Comparison of ENCODE assay signal across 9 cellular contexts in the genomic region with DNA sequence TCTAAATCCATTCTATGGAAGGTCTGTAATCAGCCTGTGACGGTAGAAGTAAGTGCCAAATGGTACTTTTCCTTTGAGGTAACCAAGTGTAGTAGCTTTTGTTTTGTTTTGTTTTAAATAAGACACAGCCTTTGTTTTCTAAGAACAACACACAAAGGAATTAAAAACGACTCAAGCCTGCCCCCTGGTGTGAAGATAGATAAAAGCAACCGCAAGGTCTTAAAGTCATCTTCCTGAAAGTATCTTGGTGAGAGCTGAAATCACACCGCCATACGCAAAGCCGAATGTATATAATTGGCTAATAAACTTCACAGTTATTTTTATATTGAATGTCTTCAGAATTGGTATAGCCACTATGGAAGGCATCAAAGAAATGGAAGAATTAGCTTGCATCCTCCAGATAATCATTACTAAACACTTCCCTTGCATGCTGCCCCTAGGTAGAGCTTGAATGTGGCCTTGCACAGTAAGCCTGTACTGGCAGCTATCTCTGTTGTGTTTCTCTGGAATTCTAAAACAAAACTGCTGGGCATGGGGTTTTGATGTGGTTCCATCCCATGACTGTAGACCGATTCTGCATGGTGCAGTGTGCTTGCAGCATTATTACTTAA.
DNase-seq lines count a peak whose midpoint lies in the region; ATAC-seq, FAIRE-seq and TF ChIP-seq lines count a peak whose summit lies in the region.
"Had no signal": no experiment of that assay in that cellular context is flagged by ENCODE, and none has a peak within 500 bp of the region (broad histone marks: within the 10 kb centered on the region; RNA-seq: fewer than 3 reads in every experiment).

No MANE protein-coding gene starts in this region.

- H3K4me1 Mint-ChIP-seq in immature natural killer cell = no peaks in the 10 kb centered on the region

- H3K9me1 ChIP-seq in keratinocyte (ENCODE audit: control insufficient read depth, extremely low read depth, insufficient read depth, low read length) = no peaks in the 10 kb centered on the region

- H3K27ac ChIP-seq in C4-2B (no peak overlapping the region), HL-60 (replicated peaks) (no peak overlapping the region), keratinocyte (ENCODE audit: control insufficient read depth, insufficient read depth, low read length) (no peak overlapping the region)

- H2AFZ ChIP-seq in keratinocyte (ENCODE audit: control insufficient read depth, low read length) = no peak overlapping the region

- FAIRE-seq in keratinocyte (lab: Jason Lieb, UNC) = no peak

- H3K27ac Mint-ChIP-seq in immature natural killer cell = no peak overlapping the region
- H3K27ac Mint-ChIP-seq: T-helper 1 cell treated with Interleukin-12 subunit alpha and Interleukin-12 subunit beta and Interleukin-4 antibody, amounts not matched to agents 30 μg/mL and 1 μg/mL, for 36 hours had no signal

- no peak overlapping the region for H3K4me2 ChIP-seq in keratinocyte (ENCODE audit: control insufficient read depth, extremely low read depth, insufficient read depth, low read depth, low read length)

- H3K9me3 ChIP-seq in keratinocyte (ENCODE audit: control insufficient read depth, low read depth, low read length) = no peaks in the 10 kb centered on the region

- no peaks in the 10 kb centered on the region for H3K36me3 ChIP-seq in keratinocyte (ENCODE audit: control insufficient read depth in 2 of 2, extremely low read depth in 1 of 2, insufficient read depth in 2 of 2, low read length in 2 of 2)

- H4K20me1 ChIP-seq in keratinocyte (ENCODE audit: control insufficient read depth, extremely low read depth, insufficient read depth, low read length) = no peaks in the 10 kb centered on the region

- no peaks in the 10 kb centered on the region for H3K36me3 Mint-ChIP-seq in immature natural killer cell

- in situ Hi-C loops in astrocyte of the cerebellum (cut with HindIII; ENCODE audit: low sequenced_read_pairs) = no loop called here

- no peak overlapping the region for H3K4me3 Mint-ChIP-seq in immature natural killer cell
- H3K4me3 Mint-ChIP-seq: T-helper 1 cell treated with Interleukin-12 subunit alpha and Interleukin-12 subunit beta and Interleukin-4 antibody, amounts not matched to agents 30 μg/mL and 1 μg/mL, for 36 hours had no signal

- TF ChIP-seq CTCF in C4-2B (conservative IDR thresholded peaks at IDR 0.05) = peak; percentile 72
- peak; percentile 15 for TF ChIP-seq CTCF in HL-60 (IDR thresholded peaks at IDR 0.05; ENCODE audit: insufficient read depth, low read length)
- peak; percentile 55 for TF ChIP-seq CTCF in astrocyte of the cerebellum (IDR thresholded peaks at IDR 0.05; ENCODE audit: low read depth, low read length, missing control alignments)
- peak; percentile 20 to 59 (median 34) for TF ChIP-seq CTCF in keratinocyte (optimal IDR thresholded peaks at IDR 0.05 in 1 of 3, IDR thresholded peaks at IDR 0.05 in 1 of 3, conservative IDR thresholded peaks at IDR 0.05 in 1 of 3; ENCODE audit: extremely low read depth in 1 of 3, insufficient read depth in 2 of 3, low read length in 3 of 3)

- no peak overlapping the region for H3K9ac ChIP-seq in keratinocyte (ENCODE audit: control insufficient read depth, extremely low read depth, insufficient read depth, low read length)

- no peaks in the 10 kb centered on the region for H3K27me3 ChIP-seq in HL-60 (ENCODE audit: insufficient read depth, poor library complexity, severe bottlenecking)
- no peaks in the 10 kb centered on the region for H3K27me3 ChIP-seq in keratinocyte (ENCODE audit: control insufficient read depth, extremely low read depth, insufficient read depth, low read length)

- ATAC-seq in GM18517 (IDR thresholded peaks at IDR 0.05; ENCODE audit: unreplicated experiment) = peak; percentile 79

- dilution Hi-C loops in keratinocyte (cut with MboI; ENCODE audit: extremely low pct_ligation_motif_present, low sequenced_read_pairs) = no loop called here

- no peaks in the 10 kb centered on the region for H3K4me1 ChIP-seq in keratinocyte (ENCODE audit: control insufficient read depth, extremely low read depth, insufficient read depth, low read length)

- no peaks in the 10 kb centered on the region for H3K9me3 Mint-ChIP-seq in immature natural killer cell
- H3K9me3 Mint-ChIP-seq: T-helper 1 cell treated with Interleukin-12 subunit alpha and Interleukin-12 subunit beta and Interleukin-4 antibody, amounts not matched to agents 30 μg/mL and 1 μg/mL, for 36 hours had no signal

- H3K79me2 ChIP-seq in keratinocyte (ENCODE audit: control insufficient read depth, insufficient read depth, low read length) = no peaks in the 10 kb centered on the region

- no peak overlapping the region for H3K4me3 ChIP-seq in HL-60 (replicated peaks; ENCODE audit: insufficient read depth, low read length)
- no peak overlapping the region for H3K4me3 ChIP-seq in astrocyte of the cerebellum (ENCODE audit: low read depth, low read length)
- no peak overlapping the region for H3K4me3 ChIP-seq in keratinocyte (ENCODE audit: control insufficient read depth in 2 of 3, extremely low read depth in 1 of 3, insufficient read depth in 2 of 3, low read depth in 1 of 3, low read length in 3 of 3)

- DNase-seq in HL-60 (ENCODE audit: low read depth in 1 of 2, low spot score in 1 of 2) = peak; percentile 55 to 56
- peak; percentile 25 to 61 for DNase-seq in NOMO-1 (lab: John Stamatoyannopoulos, UW; ENCODE audit: unreplicated experiment in 2 of 2)
- peak; percentile 67 for DNase-seq in astrocyte of the cerebellum (ENCODE audit: low read depth)
- peak; percentile 28 for DNase-seq in keratinocyte (ENCODE audit: low read depth, low spot score)
- peak; percentile 3 to 21 for DNase-seq in stimulated activated CD8-positive, alpha-beta memory T cell treated with anti-CD3 and anti-CD28 coated beads, Interleukin-15, amount 100 ng/mL, for 48 hours (ENCODE audit: low read depth in 2 of 2)
- DNase-seq in immature natural killer cell = no peak

- peaks cover 0 to 3% (median 0%) of the 10 kb centered on the region in 3 donors for H3K27me3 Mint-ChIP-seq in immature natural killer cell (ENCODE audit: low read depth in 3 of 3)

Comparison
In these comparisons a context has a peak if more than half of its experiments do, and no peak if none do; other contexts are left out.
1. CTCF ChIP-seq: peak in every context shown above with its lines; median percentile 72 in C4-2B; 55 in astrocyte of the cerebellum; 34 in keratinocyte; 15 in HL-60.
2. DNase-seq: peak in HL-60 (2 of 2), NOMO-1 (2 of 2), astrocyte of the cerebellum (single experiment), keratinocyte (single experiment) and stimulated activated CD8-positive, alpha-beta memory T cell treated with anti-CD3 and anti-CD28 coated beads, Interleukin-15, amount 100 ng/mL, for 48 hours (2 of 2); none in immature natural killer cell (0 of 3).